Comparison of ENCODE assay signal across 17 cellular contexts in genomic region chr3:194267744-194268658, GRCh38.
DNase-seq lines count a peak whose midpoint lies in the region; ATAC-seq, FAIRE-seq and TF ChIP-seq lines count a peak whose summit lies in the region.
"Had no signal": no experiment of that assay in that cellular context is flagged by ENCODE, and none has a peak within 500 bp of the region (broad histone marks: within the 10 kb centered on the region; RNA-seq: fewer than 3 reads in every experiment).

No MANE protein-coding gene starts in this region.

- no peak for TF ChIP-seq CTCF in DND-41 (IDR thresholded peaks at IDR 0.05; ENCODE audit: borderline replicate concordance, extremely low read depth, low read length, poor library complexity, severe bottlenecking)
- TF ChIP-seq CTCF in bronchial epithelial cell (IDR thresholded peaks at IDR 0.05; ENCODE audit: insufficient read depth, low read length, severe bottlenecking), result no peak
- TF ChIP-seq CTCF in left ventricle myocardium inferior (IDR thresholded peaks at IDR 0.05; ENCODE audit: borderline replicate concordance), result no peak
- no peak for TF ChIP-seq CTCF in parathyroid adenoma (IDR thresholded peaks at IDR 0.05)

- H3K27ac ChIP-seq in DND-41 (ENCODE audit: low read length) (no peak overlapping the region), left ventricle myocardium inferior (replicated peaks) (peak overlapping the region; percentile 96), parathyroid adenoma (no peak overlapping the region)
- H3K27ac ChIP-seq: brain microvascular endothelial cell had no signal

- no peaks in the 10 kb centered on the region for H4K20me1 ChIP-seq in DND-41 (ENCODE audit: insufficient read depth, low read length)

- H3K36me3 ChIP-seq in DND-41 (ENCODE audit: insufficient read depth, low read length) (no peaks in the 10 kb centered on the region), bronchial epithelial cell (ENCODE audit: control insufficient read depth, insufficient read depth, low read length) (no peaks in the 10 kb centered on the region), left ventricle myocardium inferior (no peaks in the 10 kb centered on the region), parathyroid adenoma (ENCODE audit: control insufficient read depth, insufficient read depth, low read length) (no peaks in the 10 kb centered on the region)
- H3K36me3 ChIP-seq: brain microvascular endothelial cell, gastrocnemius medialis, right lobe of liver had no signal

- POLR2A ChIA-PET in activated CD8-positive, alpha-beta T cell treated with anti-CD3 and anti-CD28 coated beads, Interleukin-2, amount 10 ng/mL, durations not matched to agents 7 days and 5 days (lab: Charles Lee), result no interaction called here

- CTCF ChIA-PET in activated CD8-positive, alpha-beta T cell treated with anti-CD3 and anti-CD28 coated beads, Interleukin-2, amount 10 ng/mL, durations not matched to agents 7 days and 5 days (lab: Charles Lee), result interaction anchor here (0.7 kb wide), 1 partner anchor 435 kb away, joined by 3 read pairs; no protein-coding TSS in a partner anchor

- intact Hi-C loops in left ventricle myocardium inferior (cut with micrococcal nuclease), result loop anchor here (5.0 kb wide), 1 partner anchor 126 kb away; no protein-coding TSS in a partner anchor

- H3K79me2 ChIP-seq in DND-41 (ENCODE audit: insufficient read depth, low read length), result no peaks in the 10 kb centered on the region
- H3K79me2 ChIP-seq in parathyroid adenoma, result no peaks in the 10 kb centered on the region

- no peaks in the 10 kb centered on the region for H3K9me3 Mint-ChIP-seq in activated CD8-positive, alpha-beta T cell treated with anti-CD3 and anti-CD28 coated beads, Interleukin-2, amount 10 ng/mL, durations not matched to agents 7 days and 5 days (ENCODE audit: insufficient read depth)
- H3K9me3 Mint-ChIP-seq: effector memory CD8-positive, alpha-beta T cell had no signal

- H3K27me3 Mint-ChIP-seq in activated CD8-positive, alpha-beta T cell treated with anti-CD3 and anti-CD28 coated beads, Interleukin-2, amount 10 ng/mL, durations not matched to agents 7 days and 5 days (ENCODE audit: low read depth), result peaks cover 22% of the 10 kb centered on the region

- H3K4me3 ChIP-seq in DND-41 (ENCODE audit: low read depth in 1 of 2, low read length in 2 of 2) (no peak overlapping the region), bronchial epithelial cell (ENCODE audit: low read depth, low read length) (no peak overlapping the region), left ventricle myocardium inferior (no peak overlapping the region), parathyroid adenoma (ENCODE audit: low read depth, low read length) (no peak overlapping the region)
- H3K4me3 ChIP-seq: gastrocnemius medialis, right lobe of liver had no signal

- ATAC-seq in DND-41 (ENCODE audit: insufficient read depth, low read depth), result peak; percentile 23; the same call in 1 of the 3 replicates
- no peak for ATAC-seq in activated CD8-positive, alpha-beta T cell treated with anti-CD3 and anti-CD28 coated beads, Interleukin-2, amount 10 ng/mL, durations not matched to agents 7 days and 5 days
- ATAC-seq: effector memory CD8-positive, alpha-beta T cell; gastrocnemius medialis; right lobe of liver had no signal

- no peaks in the 10 kb centered on the region for H3K27me3 ChIP-seq in DND-41 (ENCODE audit: insufficient read depth, low read length, poor library complexity)
- no peaks in the 10 kb centered on the region for H3K27me3 ChIP-seq in bronchial epithelial cell (ENCODE audit: control insufficient read depth, insufficient read depth, low read length)
- no peaks in the 10 kb centered on the region for H3K27me3 ChIP-seq in left ventricle myocardium inferior (ENCODE audit: low read depth)
- no peaks in the 10 kb centered on the region for H3K27me3 ChIP-seq in parathyroid adenoma (ENCODE audit: control insufficient read depth, insufficient read depth, low read length)
- H3K27me3 ChIP-seq: brain microvascular endothelial cell, gastrocnemius medialis, right lobe of liver had no signal

- DNase-seq in DND-41 (no peak), bronchial epithelial cell (ENCODE audit: low read depth) (no peak), left ventricle myocardium inferior (peak; percentile 80), NCI-H446 treated with DMSO at 0.1 percent for 48 hours (lab: John Stamatoyannopoulos, UW) (no peak), SIG-M5 (lab: John Stamatoyannopoulos, UW) (no peak), NCI-H1694 treated with DMSO at 0.1 percent for 48 hours (lab: John Stamatoyannopoulos, UW) (no peak)
- DNase-seq in activated CD8-positive, alpha-beta T cell treated with anti-CD3 and anti-CD28 coated beads, Interleukin-2, amount 10 ng/mL, durations not matched to agents 7 days and 5 days, result no peak
- DNase-seq: activated gamma-delta T cell treated with Interleukin-2 at 50 U/mL for 16 hours; brain microvascular endothelial cell; effector memory CD8-positive, alpha-beta T cell; gastrocnemius medialis; NCI-H2029; NCI-H748 treated with DMSO at 0.1 percent for 48 hours; stimulated activated naive CD4-positive, alpha-beta T cell treated with Interleukin-2 at 50 U/mL for 16 hours had no signal

- peak; percentile 55 for FAIRE-seq in bronchial epithelial cell (lab: Jason Lieb, UNC)
- FAIRE-seq: keratinocyte had no signal

- no peaks in the 10 kb centered on the region for H3K36me3 Mint-ChIP-seq in activated CD8-positive, alpha-beta T cell treated with anti-CD3 and anti-CD28 coated beads, Interleukin-2, amount 10 ng/mL, durations not matched to agents 7 days and 5 days (ENCODE audit: low read depth)

- H3K9me3 ChIP-seq in DND-41 (ENCODE audit: insufficient read depth, low read length, severe bottlenecking) (no peaks in the 10 kb centered on the region), left ventricle myocardium inferior (replicated peaks) (no peaks in the 10 kb centered on the region), parathyroid adenoma (ENCODE audit: control insufficient read depth, low read length) (no peaks in the 10 kb centered on the region)
- H3K9me3 ChIP-seq: gastrocnemius medialis, right lobe of liver had no signal

- H2AFZ ChIP-seq in DND-41 (ENCODE audit: low read depth, low read length) (no peak overlapping the region), parathyroid adenoma (peak overlapping the region; percentile 17)

- H3K4me1 Mint-ChIP-seq in activated CD8-positive, alpha-beta T cell treated with anti-CD3 and anti-CD28 coated beads, Interleukin-2, amount 10 ng/mL, durations not matched to agents 7 days and 5 days (ENCODE audit: low read depth), result peaks cover 14% of the 10 kb centered on the region

- H3K4me1 ChIP-seq in DND-41 (ENCODE audit: insufficient read depth, low read length) (peaks cover 5% of the 10 kb centered on the region), left ventricle myocardium inferior (peaks cover 90% of the 10 kb centered on the region), parathyroid adenoma (peaks cover 54% of the 10 kb centered on the region)

- no peak overlapping the region for H3K9ac ChIP-seq in DND-41 (ENCODE audit: low read depth, low read length)
- H3K9ac ChIP-seq in parathyroid adenoma, result no peak overlapping the region

- no peak overlapping the region for H3K27ac Mint-ChIP-seq in activated CD8-positive, alpha-beta T cell treated with anti-CD3 and anti-CD28 coated beads, Interleukin-2, amount 10 ng/mL, durations not matched to agents 7 days and 5 days
- H3K27ac Mint-ChIP-seq: effector memory CD8-positive, alpha-beta T cell had no signal

- H3K4me2 ChIP-seq in DND-41 (ENCODE audit: insufficient read depth, low read length) (no peak overlapping the region), parathyroid adenoma (ENCODE audit: low read length) (no peak overlapping the region)

- no peak overlapping the region for H3K4me3 Mint-ChIP-seq in activated CD8-positive, alpha-beta T cell treated with anti-CD3 and anti-CD28 coated beads, Interleukin-2, amount 10 ng/mL, durations not matched to agents 7 days and 5 days
- H3K4me3 Mint-ChIP-seq: effector memory CD8-positive, alpha-beta T cell had no signal
